19 cellular contexts compared by ENCODE assay signal in the genomic region with DNA sequence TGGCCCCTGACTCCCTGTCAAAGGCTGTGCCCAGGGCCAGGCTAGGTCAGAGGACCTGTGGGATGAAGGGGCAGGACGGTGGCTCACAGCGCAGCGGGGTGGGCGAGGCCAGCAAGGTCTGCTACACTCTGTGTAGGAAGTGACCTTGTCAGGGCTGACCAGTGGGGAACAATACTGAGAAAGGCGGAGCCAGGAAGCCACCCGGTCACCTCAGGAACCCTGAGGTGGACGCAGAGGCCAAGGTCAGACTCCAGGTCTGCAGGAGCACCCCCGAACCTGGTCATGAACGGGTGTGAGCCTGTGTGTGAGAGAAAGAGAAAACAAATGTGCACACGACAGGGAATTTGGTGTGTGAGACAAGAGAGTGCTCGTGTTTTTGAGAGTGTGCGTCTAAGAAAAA.
DNase-seq lines count a peak whose midpoint lies in the region; ATAC-seq, FAIRE-seq and TF ChIP-seq lines count a peak whose summit lies in the region.
"Had no signal": no experiment of that assay in that cellular context is flagged by ENCODE, and none has a peak within 500 bp of the region (broad histone marks: within the 10 kb centered on the region; RNA-seq: fewer than 3 reads in every experiment).

No MANE protein-coding gene starts in this region.

- H3K23me2 ChIP-seq in H9 (ENCODE audit: insufficient read length, low read depth, low read length, poor library complexity, severe bottlenecking): no peaks in the 10 kb centered on the region

- H2BK12ac ChIP-seq in H9 (ENCODE audit: insufficient read length, low read depth, low read length): no peak overlapping the region

- CTCF ChIA-PET in HepG2 (lab: Yijun Ruan, JAX; ENCODE audit: low intra/inter-chr PET ratio, low total read pairs): no interaction called here

- no peak overlapping the region for H3K27ac ChIP-seq in H9 (ENCODE audit: insufficient read length, low read depth, low read length)
- no peak overlapping the region for H3K27ac ChIP-seq in HepG2 (ENCODE audit: extremely low read length, insufficient read depth, low read length)
- H3K27ac ChIP-seq: breast epithelium had no signal

- H3K4me1 Mint-ChIP-seq in H9: peaks cover 11 to 28% of the 10 kb centered on the region in 2 experiments

- no TSS peak for BruUV-seq in HepG2 (replicated peaks; lab: Mats Ljungman, UMichigan)

- no peaks in the 10 kb centered on the region for H3K79me1 ChIP-seq in H9 (ENCODE audit: insufficient read depth, low read depth, low read length, poor library complexity, severe bottlenecking)

- intact Hi-C loops in HepG2 (cut with micrococcal nuclease; ENCODE audit: unreplicated experiment) (loop anchor here (2.0 kb wide), 1 partner anchor 14 kb away; no protein-coding TSS in a partner anchor), sciatic nerve (cut with DNase I) (no loop called here)

- no peak for TF ChIP-seq EP300 in HepG2 (IDR thresholded peaks at IDR 0.05; ENCODE audit: low read depth in 2 of 2, low read length in 2 of 2)
- no peak for TF ChIP-seq EP300 in HepG2 (CRISPR knock-in tag; IDR thresholded peaks at IDR 0.05; ENCODE audit: borderline replicate concordance)

- H3K4ac ChIP-seq in H9 (ENCODE audit: low read depth, low read length): no peak overlapping the region

- peaks cover 3% of the 10 kb centered on the region; the same call in 1 of the 2 replicates for H3K4me1 ChIP-seq in H9 (ENCODE audit: insufficient read depth, low read length)
- H3K4me1 ChIP-seq in HepG2 (ENCODE audit: insufficient read depth, low read length): peaks cover 68% of the 10 kb centered on the region
- H3K4me1 ChIP-seq: breast epithelium had no signal

- H2AK5ac ChIP-seq in H9 (ENCODE audit: insufficient read length, low read length): no peak overlapping the region

- H4K8ac ChIP-seq in H9 (replicated peaks; ENCODE audit: insufficient read length, low read depth, low read length): no peak overlapping the region

- H3K4me2 ChIP-seq in H9 (ENCODE audit: insufficient read depth, insufficient read length, low read length) (no peak overlapping the region), HepG2 (ENCODE audit: low read depth, low read length) (peak overlapping the region; percentile 95)

- H3K4me3 Mint-ChIP-seq in H9: peak overlapping the region in 1 of 2 experiments; percentile 2; a peak in 1 of 5 replicates
- H3K4me3 Mint-ChIP-seq: naive B cell had no signal

- H3K27ac Mint-ChIP-seq in H9: peak overlapping the region in 1 of 3 experiments; percentile 6; a peak in 2 of 7 replicates

- H3K79me2 ChIP-seq in H9 (ENCODE audit: insufficient read depth, low read length): no peaks in the 10 kb centered on the region
- H3K79me2 ChIP-seq in HepG2 (ENCODE audit: insufficient read depth, low read length): no peaks in the 10 kb centered on the region

- no peak overlapping the region for H4K5ac ChIP-seq in H9 (ENCODE audit: insufficient read length, low read depth, low read length)

- no peak overlapping the region for H3T11ph ChIP-seq in H9 (ENCODE audit: low read length)

- no peak for TF ChIP-seq RAD21 in HepG2 (CRISPR knock-in tag; IDR thresholded peaks at IDR 0.05)

- ATAC-seq in HepG2 (peak; percentile 85), sciatic nerve (peak; percentile 35), GM18511 (IDR thresholded peaks at IDR 0.05; ENCODE audit: unreplicated experiment) (no peak)

- H4K20me1 ChIP-seq in H9 (ENCODE audit: control insufficient read depth, insufficient read depth, insufficient read length): no peaks in the 10 kb centered on the region
- H4K20me1 ChIP-seq in HepG2 (ENCODE audit: insufficient read depth, low read length): no peaks in the 10 kb centered on the region

- H3K9ac ChIP-seq in H9 (ENCODE audit: extremely low read depth, insufficient read length, low read length) (no peak overlapping the region), HepG2 (ENCODE audit: insufficient read depth, low read depth, low read length) (peak overlapping the region; percentile 48)

- no peak for TF ChIP-seq CTCF in H9 (conservative IDR thresholded peaks at IDR 0.05)
- 0 out of 2 replicates have a peak, but pooled peaks have one; percentile 5 for TF ChIP-seq CTCF in HepG2 (CRISPR knock-in tag; IDR thresholded peaks at IDR 0.05)

- H3K23ac ChIP-seq in H9 (ENCODE audit: insufficient read length, low read depth, low read length): no peak overlapping the region

- DNase-seq in H9 (no peak), dermis blood vessel endothelial cell (peak; percentile 44), HepG2 (ENCODE audit: low spot score) (peak; percentile 47), sciatic nerve (ENCODE audit: low spot score) (no peak), HCEC 1CT (no peak)
- no peak for DNase-seq in effector CD4-positive, alpha-beta T cell
- DNase-seq: activated CD4-positive, CD25-positive, alpha-beta regulatory T cell; activated CD8-positive, alpha-beta memory T cell treated with anti-CD3 and anti-CD28 coated beads, Interleukin-2, amount 50 U/mL, for 4 hours; activated naive CD4-positive, alpha-beta T cell treated with anti-CD3 and anti-CD28 coated beads, Interleukin-2, amount 50 U/mL, for 16 hours; DND-41; naive B cell; NCI-H2107; NCI-H748 treated with DMSO at 0.1 percent for 48 hours; stimulated activated naive CD4-positive, alpha-beta T cell had no signal

- in situ Hi-C loops in HepG2 (cut with HindIII; ENCODE audit: extremely low pct_ligation_motif_present, low pct_unique_long_range_greater_than_20kb): no loop called here

- H3K9me3 Mint-ChIP-seq in H9: no peaks in the 10 kb centered on the region; a peak in 2 of 5 replicates

- no peak overlapping the region for H3K14ac ChIP-seq in H9 (ENCODE audit: insufficient read depth, low read length)

- no peak overlapping the region for H2BK120ac ChIP-seq in H9 (ENCODE audit: low read depth, low read length, poor library complexity, severe bottlenecking)

- H3K9me3 ChIP-seq in H9 (ENCODE audit: control insufficient read depth, low read depth, low read length) (no peaks in the 10 kb centered on the region), HepG2 (ENCODE audit: low read length) (no peaks in the 10 kb centered on the region)
- H3K9me3 ChIP-seq: breast epithelium had no signal

- peak overlapping the region; percentile 1 for H3K18ac ChIP-seq in H9 (ENCODE audit: insufficient read length, low read depth, low read length)

- no peak overlapping the region for H3K56ac ChIP-seq in H9 (ENCODE audit: insufficient read length, low read depth, low read length)

- POLR2A ChIA-PET in HepG2 (lab: Yijun Ruan, JAX): no interaction called here

- 0 out of 4 replicates have a peak, but pooled peaks of 1 of the 2 experiments have one; percentile 19 for TF ChIP-seq POLR2A in HepG2 (IDR thresholded peaks at IDR 0.05; ENCODE audit: insufficient read depth in 1 of 2, low read depth in 2 of 2, low read length in 2 of 2)

- H3K27me3 Mint-ChIP-seq in H9 (ENCODE audit: low read depth): peaks cover 11% of the 10 kb centered on the region

- WGBS in H9 (ENCODE audit: extremely low coverage, insufficient read length, low lambda C conversion rate): 100% methylated on average over 2 of the region's 12 CpGs
- WGBS in HepG2 (ENCODE audit: low lambda C conversion rate): under 1% methylated on average over 12 of the region's 12 CpGs

- no peak overlapping the region for H2BK20ac ChIP-seq in H9 (ENCODE audit: low read depth, low read length, poor library complexity, severe bottlenecking)

- H3K36me3 Mint-ChIP-seq in H9 (ENCODE audit: insufficient read depth in 1 of 3, low read depth in 3 of 3): no peaks in the 10 kb centered on the region
- H3K36me3 Mint-ChIP-seq: naive B cell had no signal

- H4K91ac ChIP-seq in H9 (ENCODE audit: insufficient read length, low read depth, low read length): no peak overlapping the region

- H2BK15ac ChIP-seq in H9 (ENCODE audit: low read depth, low read length): no peak overlapping the region

- H3K36me3 ChIP-seq in HepG2 (replicated peaks in 1 of 2; ENCODE audit: control insufficient read depth in 1 of 2, insufficient read depth in 2 of 2, low read length in 2 of 2): no peaks in the 10 kb centered on the region
- H3K36me3 ChIP-seq: breast epithelium had no signal

- H3K4me3 ChIP-seq in HepG2 (replicated peaks in 1 of 3; ENCODE audit: insufficient read depth in 1 of 3, low read depth in 2 of 3, low read length in 3 of 3): peak overlapping the region; percentile 59 to 70 (median 63)
- H3K4me3 ChIP-seq: breast epithelium had no signal

- H3K27me3 ChIP-seq in H9 (ENCODE audit: insufficient read depth, low read length) (no peaks in the 10 kb centered on the region), HepG2 (ENCODE audit: control insufficient read depth in 1 of 2, insufficient read depth in 2 of 2, low read length in 2 of 2) (no peaks in the 10 kb centered on the region; a peak in 1 of 5 replicates)
- H3K27me3 ChIP-seq: breast epithelium had no signal

- H2BK5ac ChIP-seq in H9 (ENCODE audit: insufficient read length, low read length): no peak overlapping the region

- no peak overlapping the region for H2AFZ ChIP-seq in H9 (ENCODE audit: low read length)
- H2AFZ ChIP-seq in HepG2 (ENCODE audit: low read length): no peak overlapping the region

- FAIRE-seq in HepG2 (lab: Jason Lieb, UNC): peak; percentile 76
- FAIRE-seq: frontal cortex, HTR-8/SVneo, islet of Langerhans had no signal

TF ChIP-seq in HepG2, 621 proteins besides CTCF, POLR2A, EP300 and RAD21 (continues in another document):
- TF ChIP-seq, protein P1, sequence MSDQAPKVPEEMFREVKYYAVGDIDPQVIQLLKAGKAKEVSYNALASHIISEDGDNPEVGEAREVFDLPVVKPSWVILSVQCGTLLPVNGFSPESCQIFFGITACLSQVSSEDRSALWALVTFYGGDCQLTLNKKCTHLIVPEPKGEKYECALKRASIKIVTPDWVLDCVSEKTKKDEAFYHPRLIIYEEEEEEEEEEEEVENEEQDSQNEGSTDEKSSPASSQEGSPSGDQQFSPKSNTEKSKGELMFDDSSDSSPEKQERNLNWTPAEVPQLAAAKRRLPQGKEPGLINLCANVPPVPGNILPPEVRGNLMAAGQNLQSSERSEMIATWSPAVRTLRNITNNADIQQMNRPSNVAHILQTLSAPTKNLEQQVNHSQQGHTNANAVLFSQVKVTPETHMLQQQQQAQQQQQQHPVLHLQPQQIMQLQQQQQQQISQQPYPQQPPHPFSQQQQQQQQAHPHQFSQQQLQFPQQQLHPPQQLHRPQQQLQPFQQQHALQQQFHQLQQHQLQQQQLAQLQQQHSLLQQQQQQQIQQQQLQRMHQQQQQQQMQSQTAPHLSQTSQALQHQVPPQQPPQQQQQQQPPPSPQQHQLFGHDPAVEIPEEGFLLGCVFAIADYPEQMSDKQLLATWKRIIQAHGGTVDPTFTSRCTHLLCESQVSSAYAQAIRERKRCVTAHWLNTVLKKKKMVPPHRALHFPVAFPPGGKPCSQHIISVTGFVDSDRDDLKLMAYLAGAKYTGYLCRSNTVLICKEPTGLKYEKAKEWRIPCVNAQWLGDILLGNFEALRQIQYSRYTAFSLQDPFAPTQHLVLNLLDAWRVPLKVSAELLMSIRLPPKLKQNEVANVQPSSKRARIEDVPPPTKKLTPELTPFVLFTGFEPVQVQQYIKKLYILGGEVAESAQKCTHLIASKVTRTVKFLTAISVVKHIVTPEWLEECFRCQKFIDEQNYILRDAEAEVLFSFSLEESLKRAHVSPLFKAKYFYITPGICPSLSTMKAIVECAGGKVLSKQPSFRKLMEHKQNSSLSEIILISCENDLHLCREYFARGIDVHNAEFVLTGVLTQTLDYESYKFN (CRISPR knock-in tag; conservative IDR thresholded peaks at IDR 0.05): 0 out of 2 replicates have a peak, but pooled peaks have one; percentile 17
- TF ChIP-seq ZNF773 (CRISPR knock-in tag; IDR thresholded peaks at IDR 0.05; ENCODE audit: borderline replicate concordance): no peak

Comparison
In these comparisons a context has a peak if more than half of its experiments do, and no peak if none do; other contexts are left out.
1. DNase-seq: peak in dermis blood vessel endothelial cell (single experiment) and HepG2 (single experiment); none in H9 (single experiment), sciatic nerve (single experiment), effector CD4-positive, alpha-beta T cell (single experiment) and HCEC 1CT (single experiment).